In the genomic region with DNA sequence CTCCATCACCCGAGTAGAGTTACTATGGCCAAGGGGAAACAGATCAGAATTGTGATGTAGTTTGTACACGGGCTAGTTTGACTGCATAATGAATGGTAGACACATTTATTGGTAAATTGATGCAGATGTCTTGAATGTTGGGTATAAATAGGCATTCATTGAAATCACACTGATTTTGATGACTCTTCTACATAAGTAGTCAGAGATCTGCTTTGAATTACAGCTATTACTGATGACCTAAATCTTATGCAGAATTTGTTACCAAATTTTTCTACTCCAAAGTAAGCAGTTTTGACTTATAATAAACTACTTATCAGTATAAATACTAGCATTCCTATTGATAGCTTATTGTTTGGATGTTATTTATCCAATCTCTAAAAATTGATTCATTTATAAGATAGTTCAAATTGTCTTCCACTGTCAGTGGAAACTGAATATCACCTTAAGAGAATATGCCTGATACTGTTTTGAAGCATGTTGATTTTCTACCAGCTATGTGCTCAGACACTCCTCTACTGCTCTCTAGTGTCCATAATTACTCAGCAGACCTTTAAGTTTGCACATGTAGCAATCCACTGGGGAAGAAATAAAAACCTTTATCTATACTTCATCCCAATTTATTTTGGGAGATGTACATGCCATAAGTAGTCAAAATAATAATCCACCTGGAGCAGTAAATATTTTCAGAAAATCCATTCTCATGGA, we compare ENCODE assay signal across 1 cellular context.
A peak's percentile ranks its signal among the peaks of the same experiment; 100 is the strongest.
TF ChIP-seq lines count a peak whose summit lies in the region.

No MANE protein-coding gene starts in this region.

TF ChIP-seq in IMR-90, 13 proteins besides CTCF, POLR2A, EP300 and RAD21:
- no peak for TF ChIP-seq NFE2L2 (IDR thresholded peaks at IDR 0.05; ENCODE audit: low read depth, low read length)
- TF ChIP-seq SMC3 (IDR thresholded peaks at IDR 0.05; ENCODE audit: low read depth, low read length): peak; percentile 95
- TF ChIP-seq, protein P1, sequence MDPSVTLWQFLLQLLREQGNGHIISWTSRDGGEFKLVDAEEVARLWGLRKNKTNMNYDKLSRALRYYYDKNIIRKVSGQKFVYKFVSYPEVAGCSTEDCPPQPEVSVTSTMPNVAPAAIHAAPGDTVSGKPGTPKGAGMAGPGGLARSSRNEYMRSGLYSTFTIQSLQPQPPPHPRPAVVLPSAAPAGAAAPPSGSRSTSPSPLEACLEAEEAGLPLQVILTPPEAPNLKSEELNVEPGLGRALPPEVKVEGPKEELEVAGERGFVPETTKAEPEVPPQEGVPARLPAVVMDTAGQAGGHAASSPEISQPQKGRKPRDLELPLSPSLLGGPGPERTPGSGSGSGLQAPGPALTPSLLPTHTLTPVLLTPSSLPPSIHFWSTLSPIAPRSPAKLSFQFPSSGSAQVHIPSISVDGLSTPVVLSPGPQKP (IDR thresholded peaks at IDR 0.05; ENCODE audit: borderline replicate concordance, low read depth, low read length): no peak
- no peak for TF ChIP-seq RFX5 (IDR thresholded peaks at IDR 0.05; ENCODE audit: low read depth, low read length)
- TF ChIP-seq CEBPB (IDR thresholded peaks at IDR 0.05; ENCODE audit: low read depth, low read length): peak; percentile 49; the same call in 1 of the 2 replicates
- no peak for TF ChIP-seq RCOR1 (IDR thresholded peaks at IDR 0.05; ENCODE audit: insufficient replicate concordance, low read length)
- no peak for TF ChIP-seq MAZ (IDR thresholded peaks at IDR 0.05; ENCODE audit: borderline replicate concordance, low read depth, low read length)
